Comparison of ENCODE assay signal across 23 cellular contexts in the genomic region with DNA sequence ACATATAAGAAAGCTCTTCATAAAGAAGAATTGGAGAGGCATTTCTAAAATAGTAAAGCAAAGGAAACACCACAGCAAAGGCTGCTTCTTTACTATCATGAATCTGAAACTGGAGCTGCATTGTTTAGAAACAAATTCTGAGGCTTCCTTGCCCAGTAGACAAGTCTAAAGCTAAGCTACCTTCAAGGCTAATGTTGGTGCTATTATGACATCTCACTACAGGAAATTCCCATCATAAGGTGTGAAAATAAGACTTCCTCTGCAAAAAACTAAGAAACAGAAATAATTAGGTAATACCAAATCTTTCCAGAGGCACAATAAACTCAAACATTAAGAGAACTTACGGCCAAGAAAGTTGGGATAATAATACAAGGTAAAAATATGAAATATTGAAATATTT.
DNase-seq lines count a peak whose midpoint lies in the region; ATAC-seq, FAIRE-seq and TF ChIP-seq lines count a peak whose summit lies in the region.
"Had no signal": no experiment of that assay in that cellular context is flagged by ENCODE, and none has a peak within 500 bp of the region (broad histone marks: within the 10 kb centered on the region; RNA-seq: fewer than 3 reads in every experiment).

No MANE protein-coding gene starts in this region.

- H3K4me3 Mint-ChIP-seq in astrocyte (ENCODE audit: unreplicated experiment), result no peak overlapping the region
- H3K4me3 Mint-ChIP-seq: B cell, T-cell had no signal

- peak; percentile 63 for ATAC-seq in GM18867 (IDR thresholded peaks at IDR 0.05; ENCODE audit: unreplicated experiment)
- ATAC-seq in HG02610 (IDR thresholded peaks at IDR 0.05; ENCODE audit: unreplicated experiment), result peak; percentile 52
- ATAC-seq: PC-3, T-cell had no signal

- no peak overlapping the region for H2AFZ ChIP-seq in astrocyte (ENCODE audit: low read depth, low read length)

- no peaks in the 10 kb centered on the region for H3K27me3 ChIP-seq in astrocyte (ENCODE audit: insufficient read depth, low read length)

- H3K36me3 ChIP-seq in astrocyte (ENCODE audit: insufficient read depth, low read length), result no peaks in the 10 kb centered on the region
- H3K36me3 ChIP-seq: HAP-1 had no signal

- TF ChIP-seq CTCF in GM10248 (IDR thresholded peaks at IDR 0.05; ENCODE audit: control extremely low read depth, extremely low read depth, low read depth, missing control alignments) (no peak), astrocyte (IDR thresholded peaks at IDR 0.05; ENCODE audit: insufficient read depth, low read depth, low read length) (no peak)

- H3K4me3 ChIP-seq in astrocyte (ENCODE audit: insufficient read depth, low read depth, low read length), result no peak overlapping the region
- H3K4me3 ChIP-seq: HAP-1 had no signal

- H3K36me3 Mint-ChIP-seq in astrocyte (ENCODE audit: low read depth, unreplicated experiment), result no peaks in the 10 kb centered on the region
- H3K36me3 Mint-ChIP-seq: T-cell had no signal

- no peaks in the 10 kb centered on the region for H3K9me3 Mint-ChIP-seq in astrocyte (ENCODE audit: unreplicated experiment)

- no peaks in the 10 kb centered on the region for H3K9me3 ChIP-seq in astrocyte (ENCODE audit: insufficient read depth, low read depth, low read length)
- H3K9me3 ChIP-seq: HAP-1 had no signal

- H3K27me3 Mint-ChIP-seq in astrocyte (ENCODE audit: low read depth, unreplicated experiment), result no peaks in the 10 kb centered on the region
- H3K27me3 Mint-ChIP-seq: B cell had no signal

- peak; percentile 23 for FAIRE-seq in astrocyte (lab: Jason Lieb, UNC)
- FAIRE-seq: GM12891 had no signal

- peaks cover 13% of the 10 kb centered on the region for H3K4me1 Mint-ChIP-seq in astrocyte (ENCODE audit: low read depth, unreplicated experiment)
- H3K4me1 Mint-ChIP-seq: B cell, T-cell had no signal

- CTCF ChIA-PET in GM10248 (lab: Yijun Ruan, JAX), result interaction anchor here (0.7 to 1.5 kb wide), 6 partner anchors 8 to 250 kb away, joined by 3 to 4 read pairs (median 4); a partner anchor contains a TSS

- no peaks in the 10 kb centered on the region for H3K79me2 ChIP-seq in astrocyte (ENCODE audit: insufficient read depth, low read length)

- DNase-seq in GM10248 (ENCODE audit: extremely low spot score) (peak; percentile 21), astrocyte (ENCODE audit: low read depth) (no peak), GM19238 (ENCODE audit: insufficient read length, low spot score) (no peak), 8988T (no peak), putamen (ENCODE audit: low spot score) (no peak), NCI-H146 (lab: John Stamatoyannopoulos, UW) (no peak)
- DNase-seq: DMS 273 treated with DMSO at 0.1 percent for 48 hours, DND-41, NCI-H1417, NCI-H187 treated with DMSO at 0.1 percent for 48 hours, NCI-H345, NCI-H524 treated with DMSO at 0.1 percent for 48 hours, PC-3, RPMI8226, SHP77 treated with DMSO at 0.1 percent for 48 hours, SK-N-SH, T-cell had no signal

- no peaks in the 10 kb centered on the region for H3K4me1 ChIP-seq in astrocyte (ENCODE audit: insufficient read depth, low read length)
- H3K4me1 ChIP-seq: HAP-1 had no signal

- no peaks in the 10 kb centered on the region for H4K20me1 ChIP-seq in astrocyte (ENCODE audit: insufficient read depth, low read length)

- H3K4me2 ChIP-seq in astrocyte (ENCODE audit: low read length), result no peak overlapping the region
- H3K4me2 ChIP-seq: KMS-11, SK-N-SH had no signal

- POLR2A ChIA-PET in GM10248 (lab: Yijun Ruan, JAX), result no interaction called here

- no peak overlapping the region for H3K27ac ChIP-seq in astrocyte (ENCODE audit: low read depth, low read length)
- H3K27ac ChIP-seq: KMS-11 had no signal

- H3K27ac Mint-ChIP-seq in astrocyte (ENCODE audit: unreplicated experiment), result no peak overlapping the region
- H3K27ac Mint-ChIP-seq: B cell, T-cell had no signal

- no peak overlapping the region for H3K9ac ChIP-seq in astrocyte (ENCODE audit: low read length)
- H3K9ac ChIP-seq: KMS-11, SK-N-SH had no signal
